ENCODE assay signal across 8 cellular contexts in genomic region chr7:12211054-12212050, GRCh38. TPM values are rescaled to one million over a fixed set of nuclear protein-coding genes. Genes with fewer than 3 reads are reported as not detected.
DNase-seq lines count a peak whose midpoint lies in the region; ATAC-seq and TF ChIP-seq lines count a peak whose summit lies in the region.

Gene TMEM106B (plus strand): TSS chr7:12211294. CDS start chr7:12214811, 3,517 bp downstream.

- peaks cover 2% of the 10 kb centered on the region for H3K36me3 Mint-ChIP-seq in natural killer cell treated with Interleukin-12 subunit alpha and Interleukin-12 subunit beta and Interleukin-15 and Interleukin-18, amount 100 ng/mL, for 72 hours

- H3K27ac Mint-ChIP-seq in natural killer cell treated with Interleukin-12 subunit alpha and Interleukin-12 subunit beta and Interleukin-15 and Interleukin-18, amount 100 ng/mL, for 72 hours = peak within 1 kb of the TSS; percentile 93 to 97

- H3K9me3 Mint-ChIP-seq in natural killer cell treated with Interleukin-12 subunit alpha and Interleukin-12 subunit beta and Interleukin-15 and Interleukin-18, amount 100 ng/mL, for 72 hours = no peaks in the 10 kb centered on the region

- ATAC-seq in natural killer cell treated with Interleukin-12 subunit alpha and Interleukin-12 subunit beta and Interleukin-15 and Interleukin-18, amount 100 ng/mL, for 72 hours = peak; percentile 98
- ATAC-seq in stimulated activated naive CD8-positive, alpha-beta T cell treated with anti-CD3 and anti-CD28 coated beads, Interleukin-15, Interleukin-2, amounts not matched to agents 100 U/mL and 50 U/mL, for 24 hours = peak; percentile 96

- DNase-seq in ELF-1 (ENCODE audit: low read depth, low spot score) = peak; percentile 98
- DNase-seq in GOT3 (lab: John Stamatoyannopoulos, UW) = peak; percentile 85
- DNase-seq in RPMI8226 = peak; percentile 99
- peak; percentile 93 for DNase-seq in activated effector memory CD4-positive, alpha-beta T cell treated with Interleukin-2 at 50 U/mL for 16 hours
- peak; percentile 95 for DNase-seq in fibroblast of pulmonary artery (ENCODE audit: low read depth)
- peak; percentile 96 for DNase-seq in natural killer cell treated with Interleukin-12 subunit alpha and Interleukin-12 subunit beta and Interleukin-15 and Interleukin-18, amount 100 ng/mL, for 72 hours (ENCODE audit: low spot score)
- peak; percentile 98 for DNase-seq in stimulated activated naive CD8-positive, alpha-beta T cell treated with anti-CD3 and anti-CD28 coated beads, Interleukin-15, Interleukin-2, amounts not matched to agents 100 U/mL and 50 U/mL, for 24 hours

- peak within 1 kb of the TSS; percentile 72 for H3K4me3 ChIP-seq in fibroblast of pulmonary artery (replicated peaks; ENCODE audit: low read depth, low read length)

- H3K4me3 Mint-ChIP-seq in natural killer cell treated with Interleukin-12 subunit alpha and Interleukin-12 subunit beta and Interleukin-15 and Interleukin-18, amount 100 ng/mL, for 72 hours = peak within 1 kb of the TSS; percentile 96

- H3K4me1 Mint-ChIP-seq in natural killer cell treated with Interleukin-12 subunit alpha and Interleukin-12 subunit beta and Interleukin-15 and Interleukin-18, amount 100 ng/mL, for 72 hours (ENCODE audit: low read depth in 2 of 2) = peaks cover 18 to 23% of the 10 kb centered on the region in 2 donors

- peaks cover 11 to 24% of the 10 kb centered on the region in 2 donors for H3K27me3 Mint-ChIP-seq in natural killer cell treated with Interleukin-12 subunit alpha and Interleukin-12 subunit beta and Interleukin-15 and Interleukin-18, amount 100 ng/mL, for 72 hours

- TF ChIP-seq CTCF in LNCAP (IDR thresholded peaks at IDR 0.05) (peak; percentile 41; the same call in 1 of the 2 replicates), fibroblast of pulmonary artery (IDR thresholded peaks at IDR 0.05; ENCODE audit: low read length, missing control alignments) (no peak)

RNA-seq across cellular contexts. Expression of gene TMEM106B, which starts in this region (rescaled TPM):
- total RNA-seq in natural killer cell treated with Interleukin-12 subunit alpha and Interleukin-12 subunit beta and Interleukin-15 and Interleukin-18, amount 100 ng/mL, for 72 hours = 10 to 100 TPM; 14.9 to 20.6 TPM

Comparison
In these comparisons a context has a peak if more than half of its experiments do, and no peak if none do; other contexts are left out.
1. Peak in every context shown above with its lines: DNase-seq, ATAC-seq and H3K4me3 ChIP-seq.